Comparison of ENCODE assay signal across 18 cellular contexts in the genomic region with DNA sequence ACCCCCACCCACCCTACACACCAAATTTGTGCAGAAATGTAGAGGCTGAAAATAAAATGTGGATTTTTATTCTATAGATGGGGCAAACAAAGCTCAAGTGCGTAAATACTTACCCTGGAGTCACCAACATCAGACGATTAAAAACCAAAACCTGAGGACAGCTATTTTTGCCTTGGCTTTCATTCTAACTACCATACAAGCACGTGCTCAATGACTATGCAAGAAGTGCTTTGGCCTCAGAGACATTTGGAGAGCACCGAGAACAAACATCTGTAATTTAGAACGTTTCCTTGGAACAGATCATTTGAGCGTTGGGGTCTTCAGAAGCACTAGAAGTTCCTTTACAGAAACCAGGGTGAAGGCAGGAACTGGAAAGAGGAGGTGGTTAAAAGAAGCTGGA. TPM values are rescaled to one million over a fixed set of nuclear protein-coding genes. Genes with fewer than 3 reads are reported as not detected.
DNase-seq lines count a peak whose midpoint lies in the region; ATAC-seq, FAIRE-seq and TF ChIP-seq lines count a peak whose summit lies in the region.
"Had no signal": no experiment of that assay in that cellular context is flagged by ENCODE, and none has a peak within 500 bp of the region (broad histone marks: within the 10 kb centered on the region; RNA-seq: fewer than 3 reads in every experiment).

No MANE protein-coding gene starts in this region.

- H3K27ac ChIP-seq in K562 (ENCODE audit: extremely low read depth, low read depth, low read length) (0 out of 3 replicates have a peak overlapping the region, but pooled peaks have one; percentile 25), esophagus muscularis mucosa (replicated peaks in 1 of 4) (peak overlapping the region in 3 of 4 donors; percentile 21 to 55 (median 28)), left ventricle myocardium inferior (replicated peaks) (peak overlapping the region; percentile 70), gastrocnemius medialis (peak overlapping the region in 3 of 4 donors; percentile 1 to 67 (median 66))
- H3K27ac ChIP-seq: C4-2B, GM23248 had no signal

- intact Hi-C loops in K562 (cut with micrococcal nuclease) (loop anchor here (10.0 kb wide), 2 partner anchors 52 to 262 kb away; no protein-coding TSS in a partner anchor), esophagus muscularis mucosa (cut with DNase I) (no loop called here), left ventricle myocardium inferior (cut with micrococcal nuclease) (no loop called here), gastrocnemius medialis (cut with DNase I; ENCODE audit: low total_unique reads) (loop anchor here (10.0 kb wide), 1 partner anchor 1292 kb away; no protein-coding TSS in a partner anchor)

- H3K4me3 ChIP-seq in K562 (no peak overlapping the region), esophagus muscularis mucosa (no peak overlapping the region), left ventricle myocardium inferior (no peak overlapping the region), gastrocnemius medialis (no peak overlapping the region)
- H3K4me3 ChIP-seq: GM23248, HAP-1 had no signal

- H4K20me1 ChIP-seq in K562 (replicated peaks; ENCODE audit: control insufficient read depth, insufficient read depth, low read length): no peaks in the 10 kb centered on the region

- TF ChIP-seq CTCF in K562 (IDR thresholded peaks at IDR 0.05 in 2 of 3, conservative IDR thresholded peaks at IDR 0.05 in 1 of 3; ENCODE audit: insufficient read depth in 2 of 3, low read depth in 1 of 3, low read length in 3 of 3) (no peak), esophagus muscularis mucosa (IDR thresholded peaks at IDR 0.05) (no peak), left ventricle myocardium inferior (IDR thresholded peaks at IDR 0.05; ENCODE audit: borderline replicate concordance) (no peak), gastrocnemius medialis (IDR thresholded peaks at IDR 0.05 in 4 of 5, conservative IDR thresholded peaks at IDR 0.05 in 1 of 5) (no peak)

- H3K36me3 ChIP-seq in K562 (ENCODE audit: control insufficient read depth, insufficient read depth, low read length): peaks cover 2% of the 10 kb centered on the region; the same call in 2 of the 3 replicates
- no peaks in the 10 kb centered on the region for H3K36me3 ChIP-seq in esophagus muscularis mucosa
- no peaks in the 10 kb centered on the region for H3K36me3 ChIP-seq in left ventricle myocardium inferior
- no peaks in the 10 kb centered on the region for H3K36me3 ChIP-seq in gastrocnemius medialis

- 66% methylated on average over 6 of the region's 6 CpGs for WGBS in K562 (ENCODE audit: insufficient coverage, low coverage, missing lambda C conversion rate)
- WGBS in esophagus muscularis mucosa: 70% methylated on average over 6 of the region's 6 CpGs

- H2AFZ ChIP-seq in K562 (ENCODE audit: low read depth, low read length): 0 out of 2 replicates have a peak overlapping the region, but pooled peaks have one; percentile 14
- H2AFZ ChIP-seq: GM23248 had no signal

- BruUV-seq in K562 (replicated peaks; lab: Mats Ljungman, UMichigan): no TSS peak

- in situ Hi-C loops in K562 (cut with MboI): no loop called here
- in situ Hi-C loops in gastrocnemius medialis (cut with MboI; ENCODE audit: low sequenced_read_pairs in 4 of 4): no loop called here

- no peaks in the 10 kb centered on the region for H3K9me1 ChIP-seq in K562 (ENCODE audit: control insufficient read depth, insufficient read depth, low read length)

- H3K27me3 ChIP-seq in K562 (ENCODE audit: control insufficient read depth in 2 of 2, insufficient read depth in 2 of 2, low read length in 2 of 2) (no peaks in the 10 kb centered on the region), esophagus muscularis mucosa (no peaks in the 10 kb centered on the region), left ventricle myocardium inferior (ENCODE audit: low read depth) (no peaks in the 10 kb centered on the region), gastrocnemius medialis (no peaks in the 10 kb centered on the region)

- TF ChIP-seq EP300 in K562 (IDR thresholded peaks at IDR 0.05; ENCODE audit: low read length) (no peak), esophagus muscularis mucosa (IDR thresholded peaks at IDR 0.05) (no peak)

- POLR2A ChIA-PET in K562 (lab: Yijun Ruan, JAX): no interaction called here

- H3K4me1 ChIP-seq in K562 (replicated peaks in 1 of 2; ENCODE audit: control insufficient read depth in 2 of 2, insufficient read depth in 2 of 2, low read length in 2 of 2) (peaks cover 11 to 23% of the 10 kb centered on the region in 2 experiments), esophagus muscularis mucosa (peaks cover 5 to 19% (median 10%) of the 10 kb centered on the region in 4 donors), left ventricle myocardium inferior (peaks cover 19% of the 10 kb centered on the region), gastrocnemius medialis (peaks cover 14 to 25% of the 10 kb centered on the region in 2 donors)
- H3K4me1 ChIP-seq: HAP-1 had no signal

- H3K4me2 ChIP-seq in K562 (ENCODE audit: insufficient read depth, low read length): no peak overlapping the region

- ATAC-seq in K562 (no peak), gastrocnemius medialis (peak; percentile 67 to 81)
- ATAC-seq: HepG2 had no signal

- no peaks in the 10 kb centered on the region for H3K79me2 ChIP-seq in K562 (ENCODE audit: control insufficient read depth, insufficient read depth, low read length)

- DNase-seq in K562 (ENCODE audit: extremely low read depth in 1 of 4, low spot score in 3 of 4) (peak in 1 of 4 experiments; percentile 11), esophagus muscularis mucosa (ENCODE audit: extremely low spot score) (no peak), left ventricle myocardium inferior (no peak), gastrocnemius medialis (no peak), NCI-H2029 (lab: John Stamatoyannopoulos, UW) (no peak), cerebellar cortex (ENCODE audit: low spot score) (no peak), SHP77 treated with DMSO at 0.1 percent for 48 hours (lab: John Stamatoyannopoulos, UW) (no peak)
- DNase-seq: CD4-positive, alpha-beta T cell; DMS153; DMS79; GDM1; GM23248 had no signal

- TF ChIP-seq POLR2A in K562 (conservative IDR thresholded peaks at IDR 0.05): no peak
- no peak for TF ChIP-seq POLR2A in esophagus muscularis mucosa (IDR thresholded peaks at IDR 0.05; ENCODE audit: low read depth)
- no peak for TF ChIP-seq POLR2A in gastrocnemius medialis (IDR thresholded peaks at IDR 0.05)

- peak; percentile 40 for FAIRE-seq in K562 (lab: Jason Lieb, UNC)
- FAIRE-seq: GM12892, GM18507, HepG2 had no signal

- H3K9me3 ChIP-seq in K562 (replicated peaks; ENCODE audit: control insufficient read depth, insufficient read depth, low read depth, low read length): no peaks in the 10 kb centered on the region
- no peaks in the 10 kb centered on the region for H3K9me3 ChIP-seq in esophagus muscularis mucosa
- H3K9me3 ChIP-seq in left ventricle myocardium inferior (replicated peaks): no peaks in the 10 kb centered on the region
- no peaks in the 10 kb centered on the region for H3K9me3 ChIP-seq in gastrocnemius medialis
- H3K9me3 ChIP-seq: HAP-1 had no signal

- TF ChIP-seq RAD21 in K562 (CRISPR knock-in tag; conservative IDR thresholded peaks at IDR 0.05 in 1 of 2, IDR thresholded peaks at IDR 0.05 in 1 of 2): no peak

- CTCF ChIA-PET in K562 (lab: Yijun Ruan, JAX; ENCODE audit: low intra/inter-chr PET ratio): no interaction called here

- H3K9ac ChIP-seq in K562 (ENCODE audit: insufficient read depth in 1 of 2, low read depth in 2 of 2, low read length in 2 of 2): no peak overlapping the region
- H3K9ac ChIP-seq: GM23248 had no signal

TF ChIP-seq in K562, 482 proteins besides CTCF, POLR2A, EP300 and RAD21 (continues in another document):
- TF ChIP-seq ERF (CRISPR knock-in tag; IDR thresholded peaks at IDR 0.05) (no peak), ZNF23 (CRISPR knock-in tag; IDR thresholded peaks at IDR 0.05) (0 out of 2 replicates have a peak, but pooled peaks have one; percentile 18), U2AF2 (optimal IDR thresholded peaks at IDR 0.05; ENCODE audit: low read depth, low read length) (no peak), NR2F6 (CRISPR knock-in tag; IDR thresholded peaks at IDR 0.05) (no peak), KDM5B (IDR thresholded peaks at IDR 0.05; ENCODE audit: insufficient replicate concordance, low read depth, low read length) (no peak)
- TF ChIP-seq, protein P1, sequence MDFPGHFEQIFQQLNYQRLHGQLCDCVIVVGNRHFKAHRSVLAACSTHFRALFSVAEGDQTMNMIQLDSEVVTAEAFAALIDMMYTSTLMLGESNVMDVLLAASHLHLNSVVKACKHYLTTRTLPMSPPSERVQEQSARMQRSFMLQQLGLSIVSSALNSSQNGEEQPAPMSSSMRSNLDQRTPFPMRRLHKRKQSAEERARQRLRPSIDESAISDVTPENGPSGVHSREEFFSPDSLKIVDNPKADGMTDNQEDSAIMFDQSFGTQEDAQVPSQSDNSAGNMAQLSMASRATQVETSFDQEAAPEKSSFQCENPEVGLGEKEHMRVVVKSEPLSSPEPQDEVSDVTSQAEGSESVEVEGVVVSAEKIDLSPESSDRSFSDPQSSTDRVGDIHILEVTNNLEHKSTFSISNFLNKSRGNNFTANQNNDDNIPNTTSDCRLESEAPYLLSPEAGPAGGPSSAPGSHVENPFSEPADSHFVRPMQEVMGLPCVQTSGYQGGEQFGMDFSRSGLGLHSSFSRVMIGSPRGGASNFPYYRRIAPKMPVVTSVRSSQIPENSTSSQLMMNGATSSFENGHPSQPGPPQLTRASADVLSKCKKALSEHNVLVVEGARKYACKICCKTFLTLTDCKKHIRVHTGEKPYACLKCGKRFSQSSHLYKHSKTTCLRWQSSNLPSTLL (IDR thresholded peaks at IDR 0.05): no peak

RNA-seq across cellular contexts. Expression of a gene that starts 29.3 kb away (rescaled TPM):
- 29.2 and 45.9 TPM in 2 replicates for total RNA-seq in K562 (2011; cell fraction: chromatin; rRNA removed; ENCODE audit: low replicate concordance)
- 13.7 and 20.7 TPM in 2 replicates for total RNA-seq in K562 (2011; cell fraction: nucleolus; rRNA removed)
- total RNA-seq in K562 (2011; cell fraction: nucleoplasm; rRNA removed): 32.9 and 47.6 TPM in 2 replicates
- total RNA-seq in K562 (2014; rRNA removed): 3.5 and 4.4 TPM in 2 replicates
- total RNA-seq in K562 (2014; rRNA removed; fragmentation: Illumina TruSeq; extraction: Trizol): 4.2 and 7.3 TPM in 2 replicates
- 1.5 and 1.7 TPM in 2 replicates for total RNA-seq in K562 (2015; rRNA removed; fragmentation: Illumina TruSeq; extraction: Trizol)
- total RNA-seq in K562 (2021): 3.0 and 3.1 TPM in 2 replicates
- 2.5 and 2.7 TPM in 2 replicates for polyA plus RNA-seq in K562 (2011; rRNA removed)
- 2.1 TPM in 2 replicates for polyA plus RNA-seq in K562 (2011; cell fraction: cytosol; rRNA removed)
- polyA plus RNA-seq in K562 (2011; cell fraction: nucleus; rRNA removed): 27.3 and 29.6 TPM in 2 replicates
- polyA plus RNA-seq in K562 (2012): 0.92 and 12.4 TPM in 2 replicates
- polyA plus RNA-seq in K562 (2014; fragmentation: Illumina TruSeq; extraction: Trizol): 4.2 and 4.5 TPM in 2 replicates
- 1 to 10 TPM; 1.9 to 3.7 TPM for polyA plus RNA-seq in K562 (2014; fragmentation: Nextera tagmentation; extraction: Ambion mirVana)
- polyA plus RNA-seq in K562 (2014; rRNA removed): 6.2 and 6.4 TPM in 2 replicates
- polyA minus RNA-seq in K562 (2011; rRNA and poly(A)+ RNA removed): 5.4 and 5.6 TPM in 2 replicates
- polyA minus RNA-seq in K562 (2011; cell fraction: cytosol; rRNA and poly(A)+ RNA removed): not detected in 2 replicates
- polyA minus RNA-seq in K562 (2011; cell fraction: nucleus; rRNA and poly(A)+ RNA removed): 6.3 and 8.4 TPM in 2 replicates
- total RNA-seq in esophagus muscularis mucosa: 1 to 10 TPM; 1.6 to 6.6 (median 3.4) TPM
- total RNA-seq in left ventricle myocardium inferior: 1.4 TPM
- total RNA-seq in gastrocnemius medialis: 1 to 10 TPM in 2 of 4 donors, under 1 TPM in 2; 0.66 to 2.0 (median 1.00) TPM
- total RNA-seq: H4 had no signal

Comparison
In these comparisons a context has a peak if more than half of its experiments do, and no peak if none do; other contexts are left out.
1. intact Hi-C loops: an anchor here in K562 (10.0 kb wide) and gastrocnemius medialis (10.0 kb wide); none called in esophagus muscularis mucosa and left ventricle myocardium inferior.